8 cellular contexts compared by ENCODE assay signal in the genomic region with DNA sequence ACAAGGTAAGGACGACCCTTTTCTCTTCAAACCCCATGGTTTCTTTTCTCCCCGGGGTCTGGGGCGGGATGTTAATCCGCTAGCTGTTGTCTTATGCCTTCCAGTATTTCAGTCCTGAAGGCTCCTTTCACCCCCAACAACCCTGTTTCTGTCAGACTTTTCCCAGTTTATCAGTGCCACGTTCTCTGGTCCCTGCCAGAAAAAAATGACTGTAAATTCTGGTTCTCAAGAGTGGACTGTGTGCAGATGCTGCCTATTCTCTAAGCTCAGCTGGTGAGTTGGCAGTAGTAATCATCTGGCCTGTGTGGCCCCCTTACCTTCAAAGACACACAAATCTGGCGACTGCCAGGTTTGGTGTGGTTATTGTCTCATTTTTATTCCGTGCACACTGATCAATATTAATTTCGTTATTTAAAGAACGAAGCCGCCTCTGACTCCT. TPM values are rescaled to one million over a fixed set of nuclear protein-coding genes. Genes with fewer than 3 reads are reported as not detected.
DNase-seq lines count a peak whose midpoint lies in the region; ATAC-seq and TF ChIP-seq lines count a peak whose summit lies in the region.

No MANE protein-coding gene starts in this region.

- peak overlapping the region; percentile 93 for H3K27ac ChIP-seq in OCI-LY7 (ENCODE audit: low read depth, low read length, poor library complexity, severe bottlenecking)

- no TSS peak for BruUV-seq in OCI-LY7 (replicated peaks; lab: Mats Ljungman, UMichigan)

- peaks cover 5% of the 10 kb centered on the region; the same call in 1 of the 2 replicates for H4K20me1 ChIP-seq in OCI-LY7 (ENCODE audit: insufficient read depth, low read length)

- H3K4me3 ChIP-seq in OCI-LY7 (ENCODE audit: low read depth, low read length, poor library complexity, severe bottlenecking), result peak overlapping the region; percentile 82
- peak overlapping the region; percentile 97 for H3K4me3 ChIP-seq in epithelial cell of esophagus (ENCODE audit: low read length)

- peak overlapping the region; percentile 89 for H3K4me2 ChIP-seq in OCI-LY7 (ENCODE audit: low read length)

- H3K4me1 ChIP-seq in OCI-LY7 (ENCODE audit: insufficient read depth, low read length, poor library complexity, severe bottlenecking), result peaks cover 31% of the 10 kb centered on the region

- CTCF ChIA-PET in OCI-LY7 (lab: Charles Lee; ENCODE audit: unreplicated experiment), result no interaction called here

- no peaks in the 10 kb centered on the region for H3K9me2 ChIP-seq in OCI-LY7 (ENCODE audit: insufficient read depth, low read length)

- peaks cover 14% of the 10 kb centered on the region for H3K36me3 ChIP-seq in OCI-LY7 (ENCODE audit: insufficient read depth, low read length)

- no peaks in the 10 kb centered on the region for H3K9me3 ChIP-seq in OCI-LY7 (ENCODE audit: low read length)

- no peak for TF ChIP-seq CTCF in OCI-LY7 (conservative IDR thresholded peaks at IDR 0.05; ENCODE audit: low read length)
- TF ChIP-seq CTCF in epithelial cell of esophagus (IDR thresholded peaks at IDR 0.05; ENCODE audit: insufficient read depth, low read depth, low read length, missing control alignments), result no peak

- H3K79me2 ChIP-seq in OCI-LY7 (ENCODE audit: insufficient read depth, low read depth, low read length), result peaks cover 45% of the 10 kb centered on the region

- POLR2A ChIA-PET in OCI-LY7 (lab: Charles Lee), result interaction anchor here (0.5 to 3.6 kb wide), 11 partner anchors 11 to 1348 kb away, joined by 3 to 15 read pairs (median 5); a partner anchor contains a TSS

- DNase-seq in DMS 273 (lab: John Stamatoyannopoulos, UW; ENCODE audit: unreplicated experiment) (peak; percentile 45), DMS 273 treated with DMSO at 0.1 percent for 48 hours (lab: John Stamatoyannopoulos, UW) (no peak), OCI-LY7 (ENCODE audit: low spot score) (peak; percentile 23), epithelial cell of esophagus (ENCODE audit: low read depth) (no peak), pons (ENCODE audit: low spot score) (peak; percentile 29), DMS79 (lab: John Stamatoyannopoulos, UW) (no peak)

- intact Hi-C loops in OCI-LY7 (cut with micrococcal nuclease; ENCODE audit: unreplicated experiment), result loop anchor here (2.0 kb wide), 1 partner anchor 247 kb away; a partner anchor contains a TSS

- peak overlapping the region; percentile 55; the same call in 1 of the 2 replicates for H2AFZ ChIP-seq in OCI-LY7 (ENCODE audit: low read length)

- ATAC-seq in GM21723 (IDR thresholded peaks at IDR 0.05; ENCODE audit: unreplicated experiment) (no peak), HG03097 (IDR thresholded peaks at IDR 0.05; ENCODE audit: low FRiP score, unreplicated experiment) (no peak)

RNA-seq across cellular contexts. Expression of a gene that starts 0.9 kb away (rescaled TPM):
- 38.7 and 46.9 TPM in 2 replicates for total RNA-seq in OCI-LY7 (2014; rRNA removed; shearing (Covaris generic))
- 56.5 and 59.0 TPM in 2 replicates for total RNA-seq in OCI-LY7 (2022)

Comparison
In these comparisons a context has a peak if more than half of its experiments do, and no peak if none do; other contexts are left out.
1. DNase-seq: peak in DMS 273 (single experiment), OCI-LY7 (single experiment) and pons (single experiment); none in DMS 273 treated with DMSO at 0.1 percent for 48 hours (single experiment), epithelial cell of esophagus (single experiment) and DMS79 (single experiment).